ENCODE assay signal across 9 cellular contexts in the genomic region with DNA sequence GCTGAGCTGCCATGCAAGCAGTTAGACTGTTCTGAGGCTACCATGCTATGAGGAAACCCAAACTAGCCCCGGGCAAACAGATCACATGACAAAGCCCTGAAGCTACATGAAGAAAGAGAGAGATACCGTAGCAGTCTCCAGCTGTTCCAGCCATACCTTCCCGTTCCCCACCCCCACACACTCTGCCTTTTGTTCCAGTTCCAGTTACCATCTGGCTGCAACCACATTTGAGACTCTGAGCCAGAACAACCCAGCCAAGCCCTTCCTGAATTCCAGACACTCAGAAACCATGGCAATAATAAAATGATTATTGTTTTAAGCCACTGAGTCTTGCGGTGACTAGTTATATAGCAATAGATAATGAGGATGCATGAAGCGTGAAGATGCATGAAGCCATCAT. TPM values are rescaled to one million over a fixed set of nuclear protein-coding genes. Genes with fewer than 3 reads are reported as not detected.
A peak's percentile ranks its signal among the peaks of the same experiment; 100 is the strongest.
DNase-seq lines count a peak whose midpoint lies in the region; ATAC-seq and TF ChIP-seq lines count a peak whose summit lies in the region.
"Had no signal": no experiment of that assay in that cellular context is flagged by ENCODE, and none has a peak within 500 bp of the region (broad histone marks: within the 10 kb centered on the region; RNA-seq: fewer than 3 reads in every experiment).

No MANE protein-coding gene starts in this region.

- DNase-seq in HT1080 (ENCODE audit: low read depth) (peak; percentile 79), RWPE1 (ENCODE audit: low spot score) (peak; percentile 51), foreskin keratinocyte (peak; percentile 97 to 98), activated gamma-delta T cell treated with Interleukin-2 at 50 U/mL for 16 hours (no peak), NCI-H2081 treated with DMSO at 0.1 percent for 48 hours (lab: John Stamatoyannopoulos, UW) (no peak), occipital lobe (lab: John Stamatoyannopoulos, UW) (no peak)
- DNase-seq: activated CD4-positive, alpha-beta T cell treated with anti-CD3 and anti-CD28 coated beads, Interleukin-2, amount 50 U/mL, for 4 hours had no signal

- POLR2A ChIA-PET in RWPE1 (lab: Yijun Ruan, JAX; ENCODE audit: low non-redundant PET) = interaction anchor here (0.8 kb wide), 1 partner anchor 99 kb away, joined by 3 read pairs; no protein-coding TSS in a partner anchor

- H3K27me3 ChIP-seq in foreskin keratinocyte = no peaks in the 10 kb centered on the region

- no peak overlapping the region for H3K4me3 ChIP-seq in skin epidermis

- H3K27ac ChIP-seq in RWPE1 = peak overlapping the region; percentile 94
- peak overlapping the region; percentile 23 for H3K27ac ChIP-seq in foreskin keratinocyte
- peak overlapping the region in 15 of 21 experiments; percentile 12 to 72 (median 55) for H3K27ac ChIP-seq in skin epidermis

- CTCF ChIA-PET in RWPE1 (lab: Yijun Ruan, JAX) = interaction anchor here (0.5 to 1.5 kb wide), 3 partner anchors 41 to 231 kb away, joined by 3 to 4 read pairs (median 3); partner anchors contain the start of gene NAA20

- ATAC-seq in foreskin keratinocyte (peak; percentile 88), GM21447 (IDR thresholded peaks at IDR 0.05; ENCODE audit: unreplicated experiment) (no peak)

- H3K4me1 ChIP-seq in foreskin keratinocyte = peaks cover 24% of the 10 kb centered on the region

- TF ChIP-seq CTCF in RWPE1 (conservative IDR thresholded peaks at IDR 0.05; ENCODE audit: low read depth) = no peak
- TF ChIP-seq CTCF in foreskin keratinocyte (conservative IDR thresholded peaks at IDR 0.05) = no peak

RNA-seq across cellular contexts. Expression of gene RIN2, which starts 28.3 kb away (rescaled TPM):
- 65.7 and 66.1 TPM in 2 replicates for total RNA-seq in HT1080 (2014; rRNA removed; shearing (Covaris generic))
- polyA plus RNA-seq in HT1080 (2015; cell fraction: cytosol; rRNA removed) = 27.4 and 27.8 TPM in 2 replicates
- polyA plus RNA-seq in HT1080 (2015; cell fraction: nucleus; rRNA removed) = 29.8 and 34.0 TPM in 2 replicates
- 60.1 and 70.2 TPM in 2 replicates for total RNA-seq in foreskin keratinocyte
- 23.3 and 23.6 TPM in 2 replicates for polyA plus RNA-seq in foreskin keratinocyte
- total RNA-seq in occipital lobe = 20.0 TPM

Comparison
In these comparisons a context has a peak if more than half of its experiments do, and no peak if none do; other contexts are left out.
1. DNase-seq: peak in HT1080 (single experiment), RWPE1 (single experiment) and foreskin keratinocyte (2 of 2); none in activated gamma-delta T cell treated with Interleukin-2 at 50 U/mL for 16 hours (single experiment), NCI-H2081 treated with DMSO at 0.1 percent for 48 hours (single experiment) and occipital lobe (single experiment).
2. H3K27ac ChIP-seq: peak in every context shown above with its lines; median percentile 94 in RWPE1; 55 in skin epidermis; 23 in foreskin keratinocyte.